1 cellular context compared by ENCODE assay signal in the genomic region with DNA sequence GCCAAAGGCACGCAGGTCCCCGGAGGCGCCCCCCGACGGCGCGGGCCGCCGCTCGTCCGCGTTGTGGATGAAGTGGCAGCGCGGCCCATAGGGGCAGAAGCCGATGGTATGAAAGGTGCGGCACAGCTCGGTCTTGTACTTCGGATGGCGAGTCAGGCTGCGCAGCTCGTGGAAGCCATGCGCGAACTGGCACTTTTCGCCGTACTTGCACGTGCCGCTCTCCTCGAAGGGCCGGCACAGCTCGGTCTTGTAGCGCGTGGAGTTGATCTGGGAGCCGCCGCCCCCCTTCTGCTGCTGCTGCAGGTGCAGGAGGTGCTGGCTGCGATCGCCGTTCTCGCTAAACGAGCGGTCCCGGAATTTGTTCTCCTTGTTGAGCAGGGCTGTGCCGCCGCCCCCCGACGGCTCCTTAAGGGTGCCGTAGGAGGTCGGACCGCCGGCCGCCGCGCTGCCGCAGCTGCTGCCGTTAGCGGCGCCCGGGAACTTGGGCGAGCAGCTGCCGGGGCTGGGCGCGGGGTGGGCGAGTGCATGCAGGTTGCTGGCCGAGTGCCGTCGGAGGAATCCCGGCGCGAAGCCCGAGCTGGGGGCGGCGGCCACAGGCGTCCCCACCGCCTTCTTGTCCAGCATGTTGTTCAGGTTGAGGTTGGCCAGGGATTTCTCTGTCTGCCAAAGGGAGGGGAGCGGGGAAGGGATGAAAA.
TF ChIP-seq lines count a peak whose summit lies in the region.

No MANE protein-coding gene starts in this region.

TF ChIP-seq in HepG2, 621 proteins besides CTCF, POLR2A, EP300 and RAD21 (continued from another document):
- TF ChIP-seq ZNF558 (CRISPR knock-in tag; IDR thresholded peaks at IDR 0.05; ENCODE audit: borderline replicate concordance) (peak; percentile 54; the same call in 1 of the 2 replicates), KDM6A (CRISPR knock-in tag; IDR thresholded peaks at IDR 0.05; ENCODE audit: low read depth) (no peak), ZIK1 (CRISPR knock-in tag; IDR thresholded peaks at IDR 0.05; ENCODE audit: borderline replicate concordance, low read depth) (peak; percentile 21; the same call in 1 of the 2 replicates), CREB3 (CRISPR knock-in tag; IDR thresholded peaks at IDR 0.05) (peak; percentile 60; the same call in 1 of the 2 replicates), ZNF331 (CRISPR knock-in tag; IDR thresholded peaks at IDR 0.05) (peak; percentile 26), SALL2 (CRISPR knock-in tag; IDR thresholded peaks at IDR 0.05) (no peak), KLF6 (CRISPR knock-in tag; IDR thresholded peaks at IDR 0.05) (0 out of 2 replicates have a peak, but pooled peaks have one; percentile 35), ZC3H13 (CRISPR knock-in tag; IDR thresholded peaks at IDR 0.05) (peak; percentile 93; the same call in 1 of the 2 replicates), REXO4 (CRISPR knock-in tag; IDR thresholded peaks at IDR 0.05; ENCODE audit: borderline replicate concordance) (no peak)
- TF ChIP-seq, protein P1, sequence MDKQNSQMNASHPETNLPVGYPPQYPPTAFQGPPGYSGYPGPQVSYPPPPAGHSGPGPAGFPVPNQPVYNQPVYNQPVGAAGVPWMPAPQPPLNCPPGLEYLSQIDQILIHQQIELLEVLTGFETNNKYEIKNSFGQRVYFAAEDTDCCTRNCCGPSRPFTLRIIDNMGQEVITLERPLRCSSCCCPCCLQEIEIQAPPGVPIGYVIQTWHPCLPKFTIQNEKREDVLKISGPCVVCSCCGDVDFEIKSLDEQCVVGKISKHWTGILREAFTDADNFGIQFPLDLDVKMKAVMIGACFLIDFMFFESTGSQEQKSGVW (CRISPR knock-in tag; IDR thresholded peaks at IDR 0.05; ENCODE audit: borderline replicate concordance) = peak; percentile 83; the same call in 1 of the 2 replicates
